8 cellular contexts compared by ENCODE assay signal in the genomic region with DNA sequence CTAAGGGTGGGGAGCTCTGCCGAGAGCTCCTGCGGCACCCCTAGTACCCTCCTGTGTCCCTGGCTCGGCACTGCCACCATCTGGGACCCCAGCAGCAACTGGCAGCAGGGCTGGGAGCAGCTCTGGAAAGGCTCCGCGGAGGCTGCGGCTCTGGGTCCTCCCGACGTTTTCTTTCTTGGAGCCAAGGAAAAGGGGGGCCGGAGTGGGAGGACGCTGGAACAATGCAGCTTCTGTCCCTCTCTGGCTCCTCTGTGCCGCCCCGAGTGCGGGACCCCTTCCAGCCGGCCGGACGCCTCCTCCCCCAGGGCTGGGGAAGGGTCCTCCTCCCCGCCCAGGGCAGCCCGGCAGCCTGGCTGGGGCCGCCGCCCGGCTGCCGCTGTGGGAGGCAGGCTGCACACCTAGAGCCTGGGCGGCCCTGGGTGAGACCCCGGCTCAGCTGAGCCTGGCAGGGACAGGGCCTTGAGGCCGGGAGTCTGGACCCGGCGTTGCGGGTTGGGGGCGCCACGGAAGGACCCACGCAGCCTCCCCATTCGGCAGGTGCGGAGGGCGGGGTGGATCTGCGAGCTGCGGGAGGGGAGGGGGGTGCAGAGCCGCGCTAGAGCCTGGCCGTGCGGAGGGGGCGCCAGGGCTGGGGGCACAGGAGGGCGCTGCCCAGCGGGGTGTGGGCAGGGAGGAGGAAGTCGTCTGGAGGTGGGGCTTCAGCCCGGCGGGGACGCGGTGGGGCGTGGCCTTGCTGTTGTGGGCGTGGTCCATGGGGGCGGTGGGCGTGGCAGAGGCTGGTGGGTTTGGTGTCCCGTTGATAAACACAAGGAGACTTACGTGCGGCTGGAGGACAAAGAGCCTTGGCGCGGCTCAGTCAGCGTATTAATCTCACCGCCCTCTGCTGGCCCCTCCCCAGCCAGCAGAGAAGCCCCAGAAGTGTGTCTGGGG. TPM values are rescaled to one million over a fixed set of nuclear protein-coding genes. Genes with fewer than 3 reads are reported as not detected.
DNase-seq lines count a peak whose midpoint lies in the region; ATAC-seq and TF ChIP-seq lines count a peak whose summit lies in the region.

No MANE protein-coding gene starts in this region.

- peak; percentile 84 for ATAC-seq in left colon
- ATAC-seq in HG03045 (IDR thresholded peaks at IDR 0.05; ENCODE audit: unreplicated experiment), result no peak

- intact Hi-C loops in left colon (cut with DNase I, micrococcal nuclease), result no loop called here

- TF ChIP-seq CTCF in choroid plexus epithelial cell (conservative IDR thresholded peaks at IDR 0.05; ENCODE audit: low read depth, low read length), result no peak

- H3K4me3 ChIP-seq in choroid plexus epithelial cell (ENCODE audit: low read depth, low read length), result peak overlapping the region; percentile 11

- DNase-seq in NCI-H82 (lab: John Stamatoyannopoulos, UW), result peak; percentile 80
- no peak for DNase-seq in NCI-H82 treated with DMSO at 0.1 percent for 48 hours (lab: John Stamatoyannopoulos, UW; ENCODE audit: unreplicated experiment)
- DNase-seq in activated CD4-positive, CD25-positive, alpha-beta regulatory T cell treated with anti-CD3 and anti-CD28 coated beads, Interleukin-2, amount 50 U/mL, for 72 hours, result peak; percentile 70
- DNase-seq in choroid plexus epithelial cell (ENCODE audit: low read depth), result peak; percentile 79
- peak; percentile 82 to 89 for DNase-seq in left colon
- DNase-seq in stimulated activated CD4-positive, alpha-beta T cell treated with anti-CD3 and anti-CD28 coated beads, Interleukin-1b, Interleukin-23, amount 100 ng/mL, for 4 hours (ENCODE audit: low read depth in 2 of 2), result peak; percentile 46 to 47
- no peak for DNase-seq in NCI-H2171 (lab: John Stamatoyannopoulos, UW)

RNA-seq across cellular contexts. Expression of a gene that starts 15.1 kb away (rescaled TPM):
- 1 to 10 TPM; 2.0 to 3.1 TPM for total RNA-seq in left colon

RNA-seq across cellular contexts. Expression of a gene that starts 21.1 kb away (rescaled TPM):
- 10 to 100 TPM in 1 of 2 donors, 1 to 10 TPM in 1; 10.0 to 10.6 TPM for total RNA-seq in left colon

RNA-seq across cellular contexts. Expression of a gene that starts 31.0 kb away (rescaled TPM):
- total RNA-seq in left colon, result 1 to 10 TPM in 1 of 2 donors, under 1 TPM in 1; 0.52 to 1.9 TPM

RNA-seq across cellular contexts. Expression of a gene that starts 38.6 kb away (rescaled TPM):
- under 1 TPM; 0.52 to 0.67 TPM for total RNA-seq in left colon

RNA-seq across cellular contexts. Expression of a gene that starts 57.5 kb away (rescaled TPM):
- 1 to 10 TPM; 6.7 to 8.1 TPM for total RNA-seq in left colon

Comparison
In these comparisons a context has a peak if more than half of its experiments do, and no peak if none do; other contexts are left out.
1. DNase-seq: peak in NCI-H82 (single experiment), activated CD4-positive, CD25-positive, alpha-beta regulatory T cell treated with anti-CD3 and anti-CD28 coated beads, Interleukin-2, amount 50 U/mL, for 72 hours (single experiment), choroid plexus epithelial cell (single experiment), left colon (2 of 2) and stimulated activated CD4-positive, alpha-beta T cell treated with anti-CD3 and anti-CD28 coated beads, Interleukin-1b, Interleukin-23, amount 100 ng/mL, for 4 hours (2 of 2); none in NCI-H82 treated with DMSO at 0.1 percent for 48 hours (single experiment) and NCI-H2171 (single experiment).